In the genomic region with DNA sequence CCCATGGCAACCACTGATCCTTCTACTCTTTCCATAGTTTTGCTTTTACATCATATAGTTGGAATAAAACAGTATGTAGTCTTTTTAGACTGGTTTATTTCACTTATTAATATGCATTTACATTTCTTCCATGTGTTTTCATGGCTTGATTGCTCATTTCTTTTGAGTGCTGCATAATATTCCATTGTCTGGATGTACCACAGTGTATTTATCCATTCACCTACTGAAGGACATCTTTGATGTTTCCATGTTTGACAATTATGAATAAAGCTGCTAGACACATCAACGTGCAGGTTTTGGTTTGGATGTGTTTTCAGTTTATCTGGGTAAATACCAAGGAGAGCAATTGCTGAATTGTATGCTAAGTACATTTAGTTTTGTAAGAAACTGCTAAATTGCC, we compare ENCODE assay signal across 7 cellular contexts.
"Had no signal": no experiment of that assay in that cellular context is flagged by ENCODE, and none has a peak within 500 bp of the region (broad histone marks: within the 10 kb centered on the region; RNA-seq: fewer than 3 reads in every experiment).

No MANE protein-coding gene starts in this region.

- FAIRE-seq: G401.6, GM12878, GM12891, GM18507, GM19239 had no signal

- ATAC-seq: GM12878 had no signal

- DNase-seq: GDM1, GF-D8 had no signal

- H3K4me3 ChIP-seq: GM12878 had no signal
